Comparison of ENCODE assay signal across 17 cellular contexts in genomic region chr3:56825579-56826438, GRCh38. TPM values are rescaled to one million over a fixed set of nuclear protein-coding genes. Genes with fewer than 3 reads are reported as not detected.
DNase-seq lines count a peak whose midpoint lies in the region; FAIRE-seq and TF ChIP-seq lines count a peak whose summit lies in the region.
"Had no signal": no experiment of that assay in that cellular context is flagged by ENCODE, and none has a peak within 500 bp of the region (broad histone marks: within the 10 kb centered on the region; RNA-seq: fewer than 3 reads in every experiment).

No MANE protein-coding gene starts in this region.

- H4K20me1 ChIP-seq in OCI-LY7 (ENCODE audit: insufficient read depth, low read length) = no peaks in the 10 kb centered on the region

- CTCF ChIA-PET in OCI-LY7 (lab: Charles Lee; ENCODE audit: unreplicated experiment) = interaction anchor here (0.9 to 1.9 kb wide), 2 partner anchors 12 to 14 kb away, joined by 3 to 4 read pairs; no protein-coding TSS in a partner anchor
- CTCF ChIA-PET in activated CD4-positive, alpha-beta T cell treated with anti-CD3 and anti-CD28 coated beads, Interleukin-2, amount 10 ng/mL, durations not matched to agents 7 days and 5 days (lab: Charles Lee) = interaction anchor here (0.9 to 1.7 kb wide), 4 partner anchors 9 to 163 kb away, joined by 3 to 8 read pairs (median 4); no protein-coding TSS in a partner anchor

- H3K36me3 ChIP-seq in OCI-LY7 (ENCODE audit: insufficient read depth, low read length) = no peaks in the 10 kb centered on the region
- H3K36me3 ChIP-seq: thoracic aorta had no signal

- H3K36me3 Mint-ChIP-seq in activated CD4-positive, alpha-beta T cell treated with anti-CD3 and anti-CD28 coated beads, Interleukin-2, amount 10 ng/mL, durations not matched to agents 7 days and 5 days (ENCODE audit: low read depth) = peaks cover 2% of the 10 kb centered on the region

- no peak overlapping the region for H2AFZ ChIP-seq in OCI-LY7 (ENCODE audit: low read length)

- peak overlapping the region; percentile 57 for H3K4me2 ChIP-seq in OCI-LY7 (ENCODE audit: low read length)

- peak overlapping the region; percentile 14 for H3K27ac ChIP-seq in OCI-LY7 (ENCODE audit: low read depth, low read length, poor library complexity, severe bottlenecking)
- H3K27ac ChIP-seq: thoracic aorta had no signal

- POLR2A ChIA-PET in OCI-LY7 (lab: Charles Lee) = interaction anchor here (0.5 to 1.8 kb wide), 21 partner anchors 8 to 1574 kb away, joined by 3 to 21 read pairs (median 4); no protein-coding TSS in a partner anchor
- POLR2A ChIA-PET in activated CD4-positive, alpha-beta T cell treated with anti-CD3 and anti-CD28 coated beads, Interleukin-2, amount 10 ng/mL, durations not matched to agents 7 days and 5 days (lab: Charles Lee) = no interaction called here

- no peaks in the 10 kb centered on the region for H3K9me2 ChIP-seq in OCI-LY7 (ENCODE audit: insufficient read depth, low read length)

- no peak overlapping the region for H3K4me3 Mint-ChIP-seq in activated CD4-positive, alpha-beta T cell treated with anti-CD3 and anti-CD28 coated beads, Interleukin-2, amount 10 ng/mL, durations not matched to agents 7 days and 5 days
- H3K4me3 Mint-ChIP-seq: activated T-helper 1 cell treated with anti-CD3 and anti-CD28 coated beads, Interleukin-12 subunit alpha, Interleukin-12 subunit beta, Interleukin-2, Interleukin-4 antibody, amounts not matched to agents 30 ng/mL and 10 ng/mL and 1 ng/mL, durations not matched to agents 14 hours and 24 hours and 36 hours; B cell had no signal

- peaks cover 42% of the 10 kb centered on the region for H3K4me1 ChIP-seq in OCI-LY7 (ENCODE audit: insufficient read depth, low read length, poor library complexity, severe bottlenecking)

- 29 to 30% methylated on average over 4 of the region's 4 CpGs for WGBS in lower leg skin, 2 donors

- BruUV-seq in OCI-LY7 (replicated peaks; lab: Mats Ljungman, UMichigan) = no TSS peak

- no peak for TF ChIP-seq POLR2A in lower leg skin (IDR thresholded peaks at IDR 0.05)

- no peak for FAIRE-seq in urothelium cell line (lab: Jason Lieb, UNC)
- FAIRE-seq: small intestine had no signal

- H3K27ac Mint-ChIP-seq in activated CD4-positive, alpha-beta T cell treated with anti-CD3 and anti-CD28 coated beads, Interleukin-2, amount 10 ng/mL, durations not matched to agents 7 days and 5 days = no peak overlapping the region
- H3K27ac Mint-ChIP-seq: activated T-helper 1 cell treated with anti-CD3 and anti-CD28 coated beads, Interleukin-12 subunit alpha, Interleukin-12 subunit beta, Interleukin-2, Interleukin-4 antibody, amounts not matched to agents 30 ng/mL and 10 ng/mL and 1 ng/mL, durations not matched to agents 14 hours and 24 hours and 36 hours; B cell had no signal

- H3K79me2 ChIP-seq in OCI-LY7 (ENCODE audit: insufficient read depth, low read depth, low read length) = no peaks in the 10 kb centered on the region

- TF ChIP-seq CTCF in OCI-LY7 (conservative IDR thresholded peaks at IDR 0.05; ENCODE audit: low read length) = no peak
- no peak for TF ChIP-seq CTCF in fibroblast of the aortic adventitia (IDR thresholded peaks at IDR 0.05; ENCODE audit: insufficient read depth, low read length)
- TF ChIP-seq CTCF in lower leg skin (IDR thresholded peaks at IDR 0.05) = no peak

- DNase-seq in CD1c-positive myeloid dendritic cell (ENCODE audit: extremely low spot score) (peak; percentile 20), EH (ENCODE audit: low read depth) (peak; percentile 13), OCI-LY7 (ENCODE audit: low spot score) (peak; percentile 54), fibroblast of the aortic adventitia (ENCODE audit: low read depth) (peak; percentile 55), lower leg skin (ENCODE audit: low spot score in 2 of 2) (no peak), NCI-H2029 (lab: John Stamatoyannopoulos, UW) (no peak), urothelium cell line (ENCODE audit: low spot score) (no peak)
- no peak for DNase-seq in activated CD4-positive, alpha-beta T cell treated with anti-CD3 and anti-CD28 coated beads, Interleukin-2, amount 10 ng/mL, durations not matched to agents 7 days and 5 days
- DNase-seq: activated CD8-positive, alpha-beta memory T cell treated with anti-CD3 and anti-CD28 coated beads for 24 hours; central memory CD4-positive, alpha-beta T cell; effector CD4-positive, alpha-beta T cell; left cardiac atrium; OCI-M1; small intestine had no signal

- H3K9me3 ChIP-seq in OCI-LY7 (ENCODE audit: low read length) = no peaks in the 10 kb centered on the region
- H3K9me3 ChIP-seq: thoracic aorta had no signal

- H3K27me3 Mint-ChIP-seq in activated CD4-positive, alpha-beta T cell treated with anti-CD3 and anti-CD28 coated beads, Interleukin-2, amount 10 ng/mL, durations not matched to agents 7 days and 5 days = no peaks in the 10 kb centered on the region
- H3K27me3 Mint-ChIP-seq: B cell had no signal

- H3K9me3 Mint-ChIP-seq in activated CD4-positive, alpha-beta T cell treated with anti-CD3 and anti-CD28 coated beads, Interleukin-2, amount 10 ng/mL, durations not matched to agents 7 days and 5 days = no peaks in the 10 kb centered on the region
- H3K9me3 Mint-ChIP-seq: activated T-helper 1 cell treated with anti-CD3 and anti-CD28 coated beads, Interleukin-12 subunit alpha, Interleukin-12 subunit beta, Interleukin-2, Interleukin-4 antibody, amounts not matched to agents 30 ng/mL and 10 ng/mL and 1 ng/mL, durations not matched to agents 14 hours and 24 hours and 36 hours had no signal

- H3K4me3 ChIP-seq in OCI-LY7 (ENCODE audit: low read depth, low read length, poor library complexity, severe bottlenecking) (peak overlapping the region; percentile 24), fibroblast of the aortic adventitia (ENCODE audit: low read depth, low read length) (no peak overlapping the region), lower leg skin (ENCODE audit: low read depth, poor library complexity, severe bottlenecking) (no peak overlapping the region)
- H3K4me3 ChIP-seq: thoracic aorta had no signal

- peaks cover 45% of the 10 kb centered on the region for H3K4me1 Mint-ChIP-seq in activated CD4-positive, alpha-beta T cell treated with anti-CD3 and anti-CD28 coated beads, Interleukin-2, amount 10 ng/mL, durations not matched to agents 7 days and 5 days
- H3K4me1 Mint-ChIP-seq: B cell had no signal

- intact Hi-C loops in OCI-LY7 (cut with micrococcal nuclease; ENCODE audit: unreplicated experiment) = no loop called here
- intact Hi-C loops in lower leg skin (cut with DNase I; ENCODE audit: low total_unique reads) = no loop called here

RNA-seq across cellular contexts. Expression of gene ARHGEF3, which starts 24.1 kb away (rescaled TPM):
- 10.8 and 14.1 TPM in 2 replicates for total RNA-seq in OCI-LY7 (2014; rRNA removed; shearing (Covaris generic))
- 21.7 and 26.9 TPM in 2 replicates for total RNA-seq in OCI-LY7 (2022)
- total RNA-seq in fibroblast of the aortic adventitia (ENCODE audit: low replicate concordance) = 21.8 and 26.3 TPM in 2 replicates
- 10 to 100 TPM; 13.3 to 28.5 (median 19.1) TPM for total RNA-seq in lower leg skin
- total RNA-seq in activated CD4-positive, alpha-beta T cell treated with anti-CD3 and anti-CD28 coated beads, Interleukin-2, amount 10 ng/mL, durations not matched to agents 7 days and 5 days = 100 to 1,000 TPM; 102 to 109 TPM

Comparison
In these comparisons a context has a peak if more than half of its experiments do, and no peak if none do; other contexts are left out.
1. DNase-seq: peak in CD1c-positive myeloid dendritic cell (single experiment), EH (single experiment), OCI-LY7 (single experiment) and fibroblast of the aortic adventitia (single experiment); none in lower leg skin (0 of 2), NCI-H2029 (single experiment), urothelium cell line (single experiment) and activated CD4-positive, alpha-beta T cell treated with anti-CD3 and anti-CD28 coated beads, Interleukin-2, amount 10 ng/mL, durations not matched to agents 7 days and 5 days (single experiment).